ENCODE assay signal across 27 cellular contexts in the genomic region with DNA sequence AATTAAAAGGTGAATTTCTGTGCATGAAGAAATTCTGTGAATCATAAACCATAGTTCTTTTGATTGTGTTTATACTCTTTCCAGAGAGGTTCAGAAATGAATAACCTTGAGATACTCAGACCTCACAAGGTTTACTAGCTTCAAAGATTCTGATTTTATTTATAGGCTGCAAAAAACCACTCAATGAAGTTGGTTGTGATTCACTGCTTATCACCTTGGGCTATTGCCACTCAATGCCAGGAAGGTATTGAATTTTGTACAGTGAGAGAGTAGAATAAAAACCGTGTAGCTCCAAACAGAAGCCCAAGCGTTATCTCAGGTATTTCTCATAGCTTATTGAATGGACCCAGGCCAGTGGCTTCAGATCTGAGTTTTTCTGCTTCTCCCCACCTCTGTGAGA.
DNase-seq lines count a peak whose midpoint lies in the region; ATAC-seq and TF ChIP-seq lines count a peak whose summit lies in the region.
"Had no signal": no experiment of that assay in that cellular context is flagged by ENCODE, and none has a peak within 500 bp of the region (broad histone marks: within the 10 kb centered on the region; RNA-seq: fewer than 3 reads in every experiment).

No MANE protein-coding gene starts in this region.

- peaks cover 8% of the 10 kb centered on the region for H3K4me1 Mint-ChIP-seq in activated T-cell treated with anti-CD3 and anti-CD28 coated beads, Interleukin-2, amount 50 U/mL, for 72 hours (ENCODE audit: low read depth)
- peaks cover 1% of the 10 kb centered on the region for H3K4me1 Mint-ChIP-seq in activated T-cell treated with anti-CD3 and anti-CD28 coated beads, Interleukin-2, amount 50 U/mL, for 24 hours (ENCODE audit: low read depth)

- no peak overlapping the region for H3K4me3 ChIP-seq in epithelial cell of proximal tubule (ENCODE audit: low read depth, low read length)
- no peak overlapping the region for H3K4me3 ChIP-seq in psoas muscle
- H3K4me3 ChIP-seq: GM23338, SJSA1 had no signal

- 41 to 67% (median 45%) methylated on average over 2 of the region's 2 CpGs for WGBS in psoas muscle, 3 donors

- H3K9me3 Mint-ChIP-seq in activated T-cell treated with anti-CD3 and anti-CD28 coated beads, Interleukin-2, amount 50 U/mL, for 72 hours, result no peaks in the 10 kb centered on the region
- no peaks in the 10 kb centered on the region for H3K9me3 Mint-ChIP-seq in activated T-cell treated with anti-CD3 and anti-CD28 coated beads, Interleukin-2, amount 50 U/mL, for 24 hours

- H3K36me3 ChIP-seq in psoas muscle (ENCODE audit: insufficient read depth in 1 of 2, low read depth in 1 of 2), result no peaks in the 10 kb centered on the region
- H3K36me3 ChIP-seq: BE2C, SJSA1 had no signal

- no peaks in the 10 kb centered on the region for H3K36me3 Mint-ChIP-seq in activated T-cell treated with anti-CD3 and anti-CD28 coated beads, Interleukin-2, amount 50 U/mL, for 72 hours (ENCODE audit: insufficient read depth in 2 of 2)
- H3K36me3 Mint-ChIP-seq in activated T-cell treated with anti-CD3 and anti-CD28 coated beads, Interleukin-2, amount 50 U/mL, for 24 hours (ENCODE audit: low read depth), result no peaks in the 10 kb centered on the region

- no peak for DNase-seq in activated T-cell treated with anti-CD3 and anti-CD28 coated beads, Interleukin-2, amount 50 U/mL, for 72 hours
- no peak for DNase-seq in activated T-cell treated with anti-CD3 and anti-CD28 coated beads, Interleukin-2, amount 50 U/mL, for 24 hours
- DNase-seq in NCI-H345 (lab: John Stamatoyannopoulos, UW), result peak; percentile 20
- DNase-seq in epithelial cell of proximal tubule (ENCODE audit: low read depth), result peak; percentile 15
- no peak for DNase-seq in psoas muscle
- no peak for DNase-seq in NCI-H1694 treated with DMSO at 0.1 percent for 48 hours (lab: John Stamatoyannopoulos, UW)
- DNase-seq in NCI-H2081 (lab: John Stamatoyannopoulos, UW), result no peak
- DNase-seq in T-helper 1 cell, result no peak
- DNase-seq: 8988T; ACHN; BE2C; Calu3; DMS79 treated with DMSO at 0.1 percent for 48 hours; GF-D8; H9; IMR-90; KG1; MM.1S; NCI-H2029 treated with DMSO at 0.1 percent for 48 hours; NCI-H2171 treated with DMSO at 0.1 percent for 48 hours; NCI-H446 treated with DMSO at 0.1 percent for 48 hours; NCI-H82; NK-92 treated with Interleukin-12 subunit alpha and Interleukin-12 subunit beta, amount 100 ng/mL, for 24 hours; PC-3 had no signal

- peak overlapping the region; percentile 83 for H3K27ac ChIP-seq in psoas muscle
- H3K27ac ChIP-seq: SJSA1 had no signal

- TF ChIP-seq CTCF in epithelial cell of proximal tubule (conservative IDR thresholded peaks at IDR 0.05; ENCODE audit: low read depth, low read length) (no peak), psoas muscle (IDR thresholded peaks at IDR 0.05) (no peak)

- H3K27me3 Mint-ChIP-seq in activated T-cell treated with anti-CD3 and anti-CD28 coated beads, Interleukin-2, amount 50 U/mL, for 72 hours (ENCODE audit: low read depth), result peaks cover 5% of the 10 kb centered on the region
- peaks cover 3% of the 10 kb centered on the region for H3K27me3 Mint-ChIP-seq in activated T-cell treated with anti-CD3 and anti-CD28 coated beads, Interleukin-2, amount 50 U/mL, for 24 hours

- no peak overlapping the region for H3K27ac Mint-ChIP-seq in activated T-cell treated with anti-CD3 and anti-CD28 coated beads, Interleukin-2, amount 50 U/mL, for 72 hours
- H3K27ac Mint-ChIP-seq in activated T-cell treated with anti-CD3 and anti-CD28 coated beads, Interleukin-2, amount 50 U/mL, for 24 hours, result no peak overlapping the region
- H3K27ac Mint-ChIP-seq: GM23338, H9 had no signal

- H3K27me3 ChIP-seq in psoas muscle (ENCODE audit: insufficient read depth in 3 of 3, low read length in 2 of 3), result no peaks in the 10 kb centered on the region
- H3K27me3 ChIP-seq: BE2C, SJSA1 had no signal

- peaks cover 47% of the 10 kb centered on the region for H3K4me1 ChIP-seq in psoas muscle

- H3K4me3 Mint-ChIP-seq in activated T-cell treated with anti-CD3 and anti-CD28 coated beads, Interleukin-2, amount 50 U/mL, for 72 hours, result no peak overlapping the region
- no peak overlapping the region for H3K4me3 Mint-ChIP-seq in activated T-cell treated with anti-CD3 and anti-CD28 coated beads, Interleukin-2, amount 50 U/mL, for 24 hours
- H3K4me3 Mint-ChIP-seq: GM23338 had no signal

- peak; percentile 54 to 72 for ATAC-seq in activated T-cell treated with anti-CD3 and anti-CD28 coated beads, Interleukin-2, amount 50 U/mL, for 72 hours (replicated peaks in 1 of 2)
- ATAC-seq in psoas muscle, result peak; percentile 31 to 73 (median 50)
- ATAC-seq: GM23338, PC-3, Right ventricle myocardium inferior had no signal

- H3K9me3 ChIP-seq in psoas muscle, result no peaks in the 10 kb centered on the region
- H3K9me3 ChIP-seq: BE2C, SJSA1 had no signal

- intact Hi-C loops in psoas muscle (cut with DNase I), result no loop called here

Comparison
In these comparisons a context has a peak if more than half of its experiments do, and no peak if none do; other contexts are left out.
1. DNase-seq: peak in NCI-H345 (single experiment) and epithelial cell of proximal tubule (single experiment); none in activated T-cell treated with anti-CD3 and anti-CD28 coated beads, Interleukin-2, amount 50 U/mL, for 72 hours (0 of 2), activated T-cell treated with anti-CD3 and anti-CD28 coated beads, Interleukin-2, amount 50 U/mL, for 24 hours (single experiment), psoas muscle (0 of 2), NCI-H1694 treated with DMSO at 0.1 percent for 48 hours (single experiment), NCI-H2081 (0 of 2) and T-helper 1 cell (0 of 5).